Comparison of ENCODE assay signal across 21 cellular contexts in the genomic region with DNA sequence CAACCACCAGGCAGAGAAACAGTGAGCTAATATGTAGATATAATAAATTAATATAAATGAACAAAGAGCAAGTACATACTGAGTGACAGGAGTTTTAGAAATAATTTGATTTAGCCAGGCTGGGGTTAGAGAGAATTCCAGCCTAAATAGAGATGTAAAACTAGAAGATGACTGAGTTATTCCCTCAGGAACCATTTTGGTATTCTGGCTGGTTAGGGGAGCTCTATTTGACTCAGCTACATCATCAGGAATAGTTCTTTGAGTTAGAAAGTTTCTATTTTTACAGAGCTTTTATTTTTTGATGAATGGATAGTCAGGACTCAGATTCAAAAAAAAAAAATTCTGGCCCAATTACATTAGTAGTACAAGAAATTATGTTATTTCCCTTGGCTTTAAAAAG.
"Had no signal": no experiment of that assay in that cellular context is flagged by ENCODE, and none has a peak within 500 bp of the region (broad histone marks: within the 10 kb centered on the region; RNA-seq: fewer than 3 reads in every experiment).

No MANE protein-coding gene starts in this region.

- H3K4me2 ChIP-seq: KMS-11, SK-N-SH had no signal

- H3K27ac ChIP-seq: HL-60, KMS-11, RWPE1 had no signal

- H3K9me3 ChIP-seq: SK-N-SH had no signal

- H3K9ac ChIP-seq: KMS-11, SK-N-SH had no signal

- ATAC-seq: K562, Panc1, PC-3 had no signal

- H3K4me3 ChIP-seq: K562 had no signal

- DNase-seq: Kasumi-1; MM.1S; NCI-H1092 treated with DMSO at 0.1 percent for 48 hours; NCI-H1436; NCI-H187; NCI-H2029; NCI-H226; NCI-H446; NCI-H510A; NCI-H524 treated with DMSO at 0.1 percent for 48 hours; NCI-H69; NCI-H774; NK-92 treated with Interleukin-12 subunit alpha and Interleukin-12 subunit beta, amount 100 ng/mL, for 24 hours; PC-3; SHP77; SK-N-SH had no signal
